2 cellular contexts compared by ENCODE assay signal in genomic region chr5:150804388-150804787, GRCh38.
TF ChIP-seq lines count a peak whose summit lies in the region.

No MANE protein-coding gene starts in this region.

TF ChIP-seq in HepG2, 621 proteins besides CTCF, POLR2A, EP300 and RAD21:
- TF ChIP-seq NFIC (IDR thresholded peaks at IDR 0.05; ENCODE audit: low read length) (no peak), ZNF12 (CRISPR knock-in tag; IDR thresholded peaks at IDR 0.05) (peak; percentile 77)

TF ChIP-seq in K562, 482 proteins besides CTCF, POLR2A, EP300 and RAD21:
- TF ChIP-seq ASH1L (IDR thresholded peaks at IDR 0.05; ENCODE audit: borderline replicate concordance, low read depth, partially characterized antibody) (no peak), ZNF12 (CRISPR knock-in tag; IDR thresholded peaks at IDR 0.05) (peak; percentile 91)
